ENCODE assay signal across 9 cellular contexts in the genomic region with DNA sequence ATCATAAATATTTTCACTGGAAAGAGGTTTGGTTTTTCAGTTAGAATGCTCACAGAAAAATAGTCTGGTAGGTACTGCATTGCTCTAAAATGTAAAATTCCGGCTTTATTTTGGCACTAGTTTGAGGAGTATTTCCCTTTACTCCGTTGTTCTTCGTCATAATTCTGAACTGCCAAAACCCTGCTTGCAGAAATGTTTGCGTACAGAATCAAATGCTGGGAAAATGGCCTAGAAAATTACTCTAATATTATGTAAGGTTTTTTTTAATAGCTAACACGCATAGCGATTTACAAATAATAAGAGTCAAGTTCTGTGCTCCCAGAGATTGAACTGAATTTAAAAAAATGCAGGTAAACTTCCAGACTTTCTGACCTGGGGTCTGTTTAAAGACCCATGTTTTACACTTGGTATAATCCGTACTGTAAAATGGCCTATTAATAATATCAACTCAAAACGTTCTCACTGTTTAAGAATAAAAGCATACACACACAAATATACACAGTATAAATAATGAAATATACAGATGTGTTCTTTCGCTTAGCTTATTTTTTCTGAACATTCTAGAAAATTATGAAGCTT. TPM values are rescaled to one million over a fixed set of nuclear protein-coding genes. Genes with fewer than 3 reads are reported as not detected.
DNase-seq lines count a peak whose midpoint lies in the region; ATAC-seq and TF ChIP-seq lines count a peak whose summit lies in the region.
"Had no signal": no experiment of that assay in that cellular context is flagged by ENCODE, and none has a peak within 500 bp of the region (broad histone marks: within the 10 kb centered on the region; RNA-seq: fewer than 3 reads in every experiment).

No MANE protein-coding gene starts in this region.

- H4K20me1 ChIP-seq in DND-41 (ENCODE audit: insufficient read depth, low read length) (no peaks in the 10 kb centered on the region), PC-3 (ENCODE audit: low read length) (no peaks in the 10 kb centered on the region)

- no peaks in the 10 kb centered on the region for H3K4me1 Mint-ChIP-seq in endothelial cell (ENCODE audit: unreplicated experiment)

- H3K36me3 ChIP-seq in DND-41 (ENCODE audit: insufficient read depth, low read length) (no peaks in the 10 kb centered on the region; the same call in 1 of the 2 replicates), PC-3 (ENCODE audit: low read depth, low read length) (no peaks in the 10 kb centered on the region), parathyroid adenoma (ENCODE audit: control insufficient read depth, insufficient read depth, low read length) (no peaks in the 10 kb centered on the region)

- H3K9me3 ChIP-seq in DND-41 (ENCODE audit: insufficient read depth, low read length, severe bottlenecking) (no peaks in the 10 kb centered on the region), PC-3 (ENCODE audit: low read length) (no peaks in the 10 kb centered on the region), parathyroid adenoma (ENCODE audit: control insufficient read depth, low read length) (no peaks in the 10 kb centered on the region)

- peak overlapping the region; percentile 83 for H3K4me2 ChIP-seq in DND-41 (ENCODE audit: insufficient read depth, low read length)
- H3K4me2 ChIP-seq in PC-3 (ENCODE audit: low read length), result peak overlapping the region; percentile 72
- H3K4me2 ChIP-seq in parathyroid adenoma (ENCODE audit: low read length), result peak overlapping the region; percentile 85

- H3K9me2 ChIP-seq in PC-3 (replicated peaks; ENCODE audit: low read length), result no peaks in the 10 kb centered on the region

- H3F3A ChIP-seq in PC-3 (ENCODE audit: low read length, unreplicated experiment), result no peaks in the 10 kb centered on the region

- no peaks in the 10 kb centered on the region for H3K36me3 Mint-ChIP-seq in endothelial cell (ENCODE audit: low read depth, unreplicated experiment)

- CTCF ChIA-PET in PC-3 (lab: Charles Lee), result interaction anchor here (0.7 kb wide), 1 partner anchor 48 kb away, joined by 4 read pairs; no protein-coding TSS in a partner anchor

- ATAC-seq in DND-41 (ENCODE audit: insufficient read depth, low read depth) (no peak), PC-3 (peak; percentile 1; the same call in 1 of the 2 replicates), sciatic nerve (no peak)

- H3K9me3 Mint-ChIP-seq in endothelial cell (ENCODE audit: unreplicated experiment), result no peaks in the 10 kb centered on the region

- BruUV-seq in PC-3 (replicated peaks; lab: Mats Ljungman, UMichigan), result TSS peak; percentile 60

- intact Hi-C loops in PC-3 (cut with micrococcal nuclease), result loop anchor here (2.0 kb wide), 1 partner anchor 23 kb away; a partner anchor contains a TSS
- intact Hi-C loops in sciatic nerve (cut with DNase I), result no loop called here

- H3K9ac ChIP-seq in DND-41 (ENCODE audit: low read depth, low read length), result peak overlapping the region; percentile 73
- H3K9ac ChIP-seq in PC-3 (ENCODE audit: low read length), result peak overlapping the region; percentile 63
- no peak overlapping the region for H3K9ac ChIP-seq in parathyroid adenoma

- DNase-seq in DND-41 (no peak), PC-3 (no peak), endothelial cell (ENCODE audit: low spot score) (no peak), sciatic nerve (ENCODE audit: low spot score) (no peak), T1000 (lab: John Stamatoyannopoulos, UW) (no peak), NCI-H1105 (lab: John Stamatoyannopoulos, UW) (no peak), SIG-M5 treated with dmso at 0.1 percent for 504 hours (lab: John Stamatoyannopoulos, UW; ENCODE audit: unreplicated experiment) (no peak)
- DNase-seq: activated CD8-positive, alpha-beta memory T cell treated with anti-CD3 and anti-CD28 coated beads, Interleukin-2, amount 50 U/mL, for 4 hours had no signal

- peaks cover 5% of the 10 kb centered on the region for H3K27me3 Mint-ChIP-seq in endothelial cell (ENCODE audit: unreplicated experiment)

- H3K27ac ChIP-seq in DND-41 (ENCODE audit: low read length) (no peak overlapping the region; the same call in 1 of the 2 replicates), PC-3 (ENCODE audit: low read length) (no peak overlapping the region), parathyroid adenoma (peak overlapping the region; percentile 62)

- TF ChIP-seq CTCF in DND-41 (IDR thresholded peaks at IDR 0.05; ENCODE audit: borderline replicate concordance, extremely low read depth, low read length, poor library complexity, severe bottlenecking) (no peak), PC-3 (conservative IDR thresholded peaks at IDR 0.05; ENCODE audit: low read depth, low read length) (no peak), endothelial cell (IDR thresholded peaks at IDR 0.05; ENCODE audit: unreplicated experiment) (no peak), parathyroid adenoma (IDR thresholded peaks at IDR 0.05) (no peak)

- H3K27ac Mint-ChIP-seq in endothelial cell (ENCODE audit: unreplicated experiment), result peak overlapping the region; percentile 78

- H3K4me1 ChIP-seq in DND-41 (ENCODE audit: insufficient read depth, low read length), result peaks cover 20% of the 10 kb centered on the region
- 0 out of 2 replicates have a peak, but pooled peaks cover 4% of the 10 kb centered on the region for H3K4me1 ChIP-seq in PC-3 (ENCODE audit: insufficient read depth, low read length)
- no peaks in the 10 kb centered on the region for H3K4me1 ChIP-seq in parathyroid adenoma

- POLR2A ChIA-PET in PC-3 (lab: Charles Lee; ENCODE audit: unreplicated experiment), result no interaction called here

- no peaks in the 10 kb centered on the region for H3K27me3 ChIP-seq in DND-41 (ENCODE audit: insufficient read depth, low read length, poor library complexity)
- H3K27me3 ChIP-seq in PC-3 (ENCODE audit: low read length), result no peaks in the 10 kb centered on the region
- H3K27me3 ChIP-seq in parathyroid adenoma (ENCODE audit: control insufficient read depth, insufficient read depth, low read length), result no peaks in the 10 kb centered on the region

- H3K4me3 ChIP-seq in DND-41 (ENCODE audit: low read depth in 1 of 2, low read length in 2 of 2), result peak overlapping the region; percentile 49 to 99
- H3K4me3 ChIP-seq in PC-3 (ENCODE audit: low read length), result peak overlapping the region; percentile 79
- peak overlapping the region; percentile 76 for H3K4me3 ChIP-seq in parathyroid adenoma (ENCODE audit: low read depth, low read length)

- H2AFZ ChIP-seq in DND-41 (ENCODE audit: low read depth, low read length), result peak overlapping the region; percentile 84
- H2AFZ ChIP-seq in PC-3 (ENCODE audit: low read length), result peak overlapping the region; percentile 97
- peak overlapping the region; percentile 91 for H2AFZ ChIP-seq in parathyroid adenoma

- peak overlapping the region; percentile 92 for H3K4me3 Mint-ChIP-seq in endothelial cell (ENCODE audit: unreplicated experiment)

- H3K79me2 ChIP-seq in DND-41 (ENCODE audit: insufficient read depth, low read length) (no peaks in the 10 kb centered on the region), PC-3 (ENCODE audit: low read length) (no peaks in the 10 kb centered on the region), parathyroid adenoma (peaks cover 6% of the 10 kb centered on the region)

RNA-seq across cellular contexts. Expression of a gene that starts 23.6 kb away (rescaled TPM):
- total RNA-seq in PC-3 (2014; rRNA removed), result 110 and 111 TPM in 2 replicates
- total RNA-seq in endothelial cell (ENCODE audit: unreplicated experiment), result 17.8 TPM
- 2.4 TPM for total RNA-seq in sciatic nerve
